3 cellular contexts compared by ENCODE assay signal in the genomic region with DNA sequence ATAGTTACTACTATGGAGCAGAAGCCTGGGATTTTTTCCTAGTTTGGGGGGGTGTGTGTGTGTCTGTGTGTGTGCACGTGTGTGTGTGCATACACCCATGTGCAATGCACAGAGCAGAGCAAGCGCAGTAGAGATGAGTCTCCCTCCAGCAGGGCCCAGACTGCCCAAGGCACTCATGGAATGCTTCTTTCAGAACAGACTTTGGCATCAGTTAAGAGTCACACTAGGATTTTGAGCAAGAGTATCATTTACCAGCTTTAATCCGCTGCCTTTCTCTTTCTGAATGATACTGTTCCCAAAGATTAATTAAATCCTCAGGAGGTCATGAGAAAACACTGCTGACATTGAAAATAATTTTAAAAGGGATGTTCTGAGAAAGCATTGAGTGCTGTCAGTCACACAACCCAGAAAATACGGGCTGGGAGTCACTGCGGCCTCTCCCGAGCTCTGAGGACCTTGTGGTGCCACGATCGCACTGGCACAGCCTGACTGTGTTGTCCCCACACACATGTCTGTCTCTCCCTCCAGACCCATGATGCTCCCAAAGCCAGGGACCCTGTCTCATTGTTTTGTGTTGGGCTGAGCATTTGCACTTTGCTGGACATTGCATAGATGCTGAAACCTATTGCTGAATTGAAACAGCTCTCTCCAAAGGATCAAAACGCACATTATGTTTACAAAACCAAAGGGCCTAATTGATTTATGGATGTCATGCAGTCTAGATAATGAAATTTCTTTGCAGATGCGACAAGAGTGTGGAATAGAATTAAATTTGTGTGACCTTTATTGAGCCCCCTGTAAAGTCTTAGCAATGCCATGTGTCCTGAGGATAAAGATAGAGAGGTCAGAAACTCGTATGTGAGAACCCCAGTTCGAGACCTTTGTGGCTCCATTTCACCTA.
TF ChIP-seq lines count a peak whose summit lies in the region.

No MANE protein-coding gene starts in this region.

TF ChIP-seq in SK-N-SH, 30 proteins besides CTCF, POLR2A, EP300 and RAD21:
- TF ChIP-seq GATA2 (CRISPR knock-in tag; IDR thresholded peaks at IDR 0.05) (peak; percentile 74), FOSL2 (IDR thresholded peaks at IDR 0.05; ENCODE audit: borderline replicate concordance, low read depth) (no peak), MXI1 (IDR thresholded peaks at IDR 0.05; ENCODE audit: low read depth, low read length) (peak; percentile 58; the same call in 1 of the 2 replicates), CHD2 (IDR thresholded peaks at IDR 0.05; ENCODE audit: low read length, partially characterized antibody) (peak; percentile 36), RCOR1 (IDR thresholded peaks at IDR 0.05; ENCODE audit: low read length) (peak; percentile 77), FOXJ3 (CRISPR knock-in tag; IDR thresholded peaks at IDR 0.05) (peak; percentile 94)

TF ChIP-seq in SK-N-SH treated with all-trans-retinoic acid at 6 μM for 48 hours, 23 proteins besides CTCF, POLR2A, EP300 and RAD21:
- TF ChIP-seq, protein P1, sequence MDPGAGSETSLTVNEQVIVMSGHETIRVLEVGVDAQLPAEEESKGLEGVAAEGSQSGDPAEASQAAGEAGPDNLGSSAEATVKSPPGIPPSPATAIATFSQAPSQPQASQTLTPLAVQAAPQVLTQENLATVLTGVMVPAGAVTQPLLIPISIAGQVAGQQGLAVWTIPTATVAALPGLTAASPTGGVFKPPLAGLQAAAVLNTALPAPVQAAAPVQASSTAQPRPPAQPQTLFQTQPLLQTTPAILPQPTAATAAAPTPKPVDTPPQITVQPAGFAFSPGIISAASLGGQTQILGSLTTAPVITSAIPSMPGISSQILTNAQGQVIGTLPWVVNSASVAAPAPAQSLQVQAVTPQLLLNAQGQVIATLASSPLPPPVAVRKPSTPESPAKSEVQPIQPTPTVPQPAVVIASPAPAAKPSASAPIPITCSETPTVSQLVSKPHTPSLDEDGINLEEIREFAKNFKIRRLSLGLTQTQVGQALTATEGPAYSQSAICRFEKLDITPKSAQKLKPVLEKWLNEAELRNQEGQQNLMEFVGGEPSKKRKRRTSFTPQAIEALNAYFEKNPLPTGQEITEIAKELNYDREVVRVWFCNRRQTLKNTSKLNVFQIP (CRISPR knock-in tag; IDR thresholded peaks at IDR 0.05; ENCODE audit: borderline replicate concordance, low read depth) = no peak
- no peak for TF ChIP-seq BACH2 (CRISPR knock-in tag; IDR thresholded peaks at IDR 0.05; ENCODE audit: borderline replicate concordance)
- no peak for TF ChIP-seq ESRRG (CRISPR knock-in tag; IDR thresholded peaks at IDR 0.05)
- no peak for TF ChIP-seq ISL1 (CRISPR knock-in tag; IDR thresholded peaks at IDR 0.05)
- no peak for TF ChIP-seq PPARA (CRISPR knock-in tag; IDR thresholded peaks at IDR 0.05; ENCODE audit: borderline replicate concordance)
- no peak for TF ChIP-seq ZNF70 (CRISPR knock-in tag; IDR thresholded peaks at IDR 0.05)
- no peak for TF ChIP-seq PATZ1 (CRISPR knock-in tag; IDR thresholded peaks at IDR 0.05; ENCODE audit: borderline replicate concordance)
- no peak for TF ChIP-seq CSRNP3 (CRISPR knock-in tag; IDR thresholded peaks at IDR 0.05)
- no peak for TF ChIP-seq TOX (CRISPR knock-in tag; IDR thresholded peaks at IDR 0.05; ENCODE audit: borderline replicate concordance)
- TF ChIP-seq ZFP30 (CRISPR knock-in tag; IDR thresholded peaks at IDR 0.05) = no peak

TF ChIP-seq in endothelial cell of umbilical vein, 7 proteins besides CTCF, POLR2A, EP300 and RAD21:
- TF ChIP-seq EZH2 (IDR thresholded peaks at IDR 0.05; ENCODE audit: borderline replicate concordance, low read depth, low read length, severe bottlenecking) = no peak
- TF ChIP-seq MYC (IDR thresholded peaks at IDR 0.05; ENCODE audit: low read depth, low read length) = no peak
- no peak for TF ChIP-seq POLR2AphosphoS5 (IDR thresholded peaks at IDR 0.05; ENCODE audit: insufficient read depth, low read depth, low read length)
- TF ChIP-seq, protein P2, sequence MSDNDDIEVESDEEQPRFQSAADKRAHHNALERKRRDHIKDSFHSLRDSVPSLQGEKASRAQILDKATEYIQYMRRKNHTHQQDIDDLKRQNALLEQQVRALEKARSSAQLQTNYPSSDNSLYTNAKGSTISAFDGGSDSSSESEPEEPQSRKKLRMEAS (IDR thresholded peaks at IDR 0.05; ENCODE audit: insufficient read depth, insufficient read length) = no peak
